In genomic region chr2:219245148-219245898, GRCh38 we compare ENCODE assay signal across 8 cellular contexts. TPM values are rescaled to one million over a fixed set of nuclear protein-coding genes. Genes with fewer than 3 reads are reported as not detected.
DNase-seq lines count a peak whose midpoint lies in the region; ATAC-seq and TF ChIP-seq lines count a peak whose summit lies in the region.

TSS of gene GLB1L (minus strand) at chr2:219245444. CDS start at chr2:219243573, 1,871 bp downstream.
A gene with protein sequence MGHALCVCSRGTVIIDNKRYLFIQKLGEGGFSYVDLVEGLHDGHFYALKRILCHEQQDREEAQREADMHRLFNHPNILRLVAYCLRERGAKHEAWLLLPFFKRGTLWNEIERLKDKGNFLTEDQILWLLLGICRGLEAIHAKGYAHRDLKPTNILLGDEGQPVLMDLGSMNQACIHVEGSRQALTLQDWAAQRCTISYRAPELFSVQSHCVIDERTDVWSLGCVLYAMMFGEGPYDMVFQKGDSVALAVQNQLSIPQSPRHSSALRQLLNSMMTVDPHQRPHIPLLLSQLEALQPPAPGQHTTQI (plus strand): TSS chr2:219245479. CDS start chr2:219246000, 521 bp downstream.

- H2AFZ ChIP-seq in IMR-90 (replicated peaks; ENCODE audit: low read length, poor library complexity) = peak within 1 kb of the TSS; percentile 100

- H3K18ac ChIP-seq in IMR-90 (ENCODE audit: low read depth, low read length) = peak within 1 kb of the TSS; percentile 81

- DNase-seq in DMS79 treated with DMSO at 0.1 percent for 48 hours (lab: John Stamatoyannopoulos, UW) (peak; percentile 78), IMR-90 (peak; percentile 92), Peyer's patch (peak; percentile 88 to 98 (median 96)), fibroblast of peridontal ligament (ENCODE audit: extremely low read depth) (peak; percentile 93)
- DNase-seq in activated T-helper 2 cell treated with anti-CD3 and anti-CD28 coated beads, Interferon-gamma antibody, Interleukin-2, Interleukin-4, amounts not matched to agents 10 μg/mL and 5 μg/mL and 100 μg/mL, durations not matched to agents 14 hours and 24 hours and 36 hours (ENCODE audit: low spot score) = peak; percentile 88
- DNase-seq in natural killer cell treated with Interleukin-12 subunit alpha and Interleukin-12 subunit beta and Interleukin-15 and Interleukin-18, amount 100 ng/mL, for 72 hours (ENCODE audit: low spot score) = peak; percentile 96
- peak; percentile 67 to 89 (median 76) for DNase-seq in stimulated activated naive CD4-positive, alpha-beta T cell (lab: John Stamatoyannopoulos, UW)

- H3K27ac ChIP-seq in IMR-90 (ENCODE audit: insufficient read depth, low read length) (peak within 1 kb of the TSS; percentile 94), Peyer's patch (peak within 1 kb of the TSS; percentile 86 to 98 (median 92))

- H3K36me3 Mint-ChIP-seq in activated T-helper 2 cell treated with anti-CD3 and anti-CD28 coated beads, Interferon-gamma antibody, Interleukin-2, Interleukin-4, amounts not matched to agents 10 μg/mL and 5 μg/mL and 100 μg/mL, durations not matched to agents 14 hours and 24 hours and 36 hours (ENCODE audit: low read depth) = peaks cover 45% of the 10 kb centered on the region
- peaks cover 2% of the 10 kb centered on the region for H3K36me3 Mint-ChIP-seq in natural killer cell treated with Interleukin-12 subunit alpha and Interleukin-12 subunit beta and Interleukin-15 and Interleukin-18, amount 100 ng/mL, for 72 hours

- 0 out of 2 replicates have a peak, but pooled peaks cover 8% of the 10 kb centered on the region for H4K20me1 ChIP-seq in IMR-90 (ENCODE audit: insufficient read depth, low read length)

- H3K9me1 ChIP-seq in IMR-90 (ENCODE audit: insufficient read depth, low read length) = peaks cover 37% of the 10 kb centered on the region

- intact Hi-C loops in IMR-90 (cut with micrococcal nuclease) = no loop called here
- intact Hi-C loops in activated T-helper 2 cell treated with anti-CD3 and anti-CD28 coated beads, Interferon-gamma antibody, Interleukin-2, Interleukin-4, amounts not matched to agents 10 μg/mL and 5 μg/mL and 100 μg/mL, durations not matched to agents 14 hours and 24 hours and 36 hours (cut with micrococcal nuclease) = loop anchor here (1.0 kb wide), 3 partner anchors 8 to 68 kb away; partner anchors contain the start of genes ANKZF1, ATG9A, TUBA4A and TUBA4B

- CTCF ChIA-PET in IMR-90 (lab: Yijun Ruan, JAX) = interaction anchor here (1.0 to 3.0 kb wide), 2 partner anchors 11 to 50 kb away, joined by 3 to 14 read pairs; no protein-coding TSS in a partner anchor

- H3K27ac Mint-ChIP-seq in activated T-helper 2 cell treated with anti-CD3 and anti-CD28 coated beads, Interferon-gamma antibody, Interleukin-2, Interleukin-4, amounts not matched to agents 10 μg/mL and 5 μg/mL and 100 μg/mL, durations not matched to agents 14 hours and 24 hours and 36 hours = peak within 1 kb of the TSS; percentile 97
- peak within 1 kb of the TSS; percentile 92 to 94 for H3K27ac Mint-ChIP-seq in natural killer cell treated with Interleukin-12 subunit alpha and Interleukin-12 subunit beta and Interleukin-15 and Interleukin-18, amount 100 ng/mL, for 72 hours

- H2AK5ac ChIP-seq in IMR-90 (ENCODE audit: low read depth, low read length) = peak within 1 kb of the TSS; percentile 92

- peak within 1 kb of the TSS; percentile 99 for H3K4ac ChIP-seq in IMR-90 (ENCODE audit: low read depth, low read length)

- ATAC-seq in GM21576 (IDR thresholded peaks at IDR 0.05; ENCODE audit: unreplicated experiment) (peak; percentile 63), IMR-90 (ENCODE audit: low read depth) (peak; percentile 83)
- peak; percentile 91 to 93 for ATAC-seq in natural killer cell treated with Interleukin-12 subunit alpha and Interleukin-12 subunit beta and Interleukin-15 and Interleukin-18, amount 100 ng/mL, for 72 hours

- in situ Hi-C loops in IMR-90 (cut with MboI; ENCODE audit: low sequenced_read_pairs) = no loop called here

- H3K14ac ChIP-seq in IMR-90 (replicated peaks; ENCODE audit: low read depth, low read length) = peak within 1 kb of the TSS; percentile 98

- BruUV-seq in IMR-90 (replicated peaks; lab: Mats Ljungman, UMichigan) = no TSS peak

- peaks cover 17% of the 10 kb centered on the region; the same call in 1 of the 2 replicates for H3K36me3 ChIP-seq in IMR-90 (ENCODE audit: control insufficient read depth, insufficient read depth, low read length)
- peaks cover 0 to under 1% (median 0%) of the 10 kb centered on the region in 3 donors for H3K36me3 ChIP-seq in Peyer's patch

- no peaks in the 10 kb centered on the region for H3K9me3 ChIP-seq in IMR-90 (ENCODE audit: control insufficient read depth, insufficient read depth, low read length)
- no peaks in the 10 kb centered on the region for H3K9me3 ChIP-seq in Peyer's patch

- peak within 1 kb of the TSS; percentile 91 to 94 for H4K8ac ChIP-seq in IMR-90 (ENCODE audit: low read depth in 2 of 2, low read length in 2 of 2)

- H3K9ac ChIP-seq in IMR-90 (ENCODE audit: low read depth, low read length) = peak within 1 kb of the TSS; percentile 95

- no peak within 1 kb of the TSS; the same call in 2 of the 3 replicates for H2BK15ac ChIP-seq in IMR-90 (ENCODE audit: low read depth, low read length)

- H3K9me3 Mint-ChIP-seq in activated T-helper 2 cell treated with anti-CD3 and anti-CD28 coated beads, Interferon-gamma antibody, Interleukin-2, Interleukin-4, amounts not matched to agents 10 μg/mL and 5 μg/mL and 100 μg/mL, durations not matched to agents 14 hours and 24 hours and 36 hours = no peaks in the 10 kb centered on the region
- no peaks in the 10 kb centered on the region for H3K9me3 Mint-ChIP-seq in natural killer cell treated with Interleukin-12 subunit alpha and Interleukin-12 subunit beta and Interleukin-15 and Interleukin-18, amount 100 ng/mL, for 72 hours

- TF ChIP-seq CTCF in IMR-90 (conservative IDR thresholded peaks at IDR 0.05; ENCODE audit: low read depth, low read length) (peak; percentile 9; the same call in 1 of the 2 replicates), Peyer's patch (IDR thresholded peaks at IDR 0.05) (peak in 1 of 6 experiments; percentile 21)

- peak; percentile 95 for TF ChIP-seq POLR2A in IMR-90 (IDR thresholded peaks at IDR 0.05; ENCODE audit: low read depth, low read length)
- TF ChIP-seq POLR2A in Peyer's patch (IDR thresholded peaks at IDR 0.05) = peak; percentile 77 to 78

- peak within 1 kb of the TSS; percentile 89 for H3K4me3 ChIP-seq in IMR-90 (ENCODE audit: insufficient read depth, low read depth, low read length)
- H3K4me3 ChIP-seq in Peyer's patch = peak within 1 kb of the TSS; percentile 65 to 88 (median 76)

- peak within 1 kb of the TSS; percentile 96 for H2BK5ac ChIP-seq in IMR-90 (ENCODE audit: low read depth, low read length, poor library complexity, severe bottlenecking)

- H3K27me3 Mint-ChIP-seq in activated T-helper 2 cell treated with anti-CD3 and anti-CD28 coated beads, Interferon-gamma antibody, Interleukin-2, Interleukin-4, amounts not matched to agents 10 μg/mL and 5 μg/mL and 100 μg/mL, durations not matched to agents 14 hours and 24 hours and 36 hours (ENCODE audit: low read depth) = no peaks in the 10 kb centered on the region
- no peaks in the 10 kb centered on the region for H3K27me3 Mint-ChIP-seq in natural killer cell treated with Interleukin-12 subunit alpha and Interleukin-12 subunit beta and Interleukin-15 and Interleukin-18, amount 100 ng/mL, for 72 hours

- peak within 1 kb of the TSS; percentile 38; the same call in 1 of the 2 replicates for H2BK120ac ChIP-seq in IMR-90 (ENCODE audit: low read depth, low read length)

- peaks cover 23 to 48% of the 10 kb centered on the region in 2 experiments for H3K79me1 ChIP-seq in IMR-90 (ENCODE audit: low read depth in 1 of 2, low read length in 2 of 2)

- no peak; the same call in 1 of the 2 replicates for TF ChIP-seq RAD21 in IMR-90 (IDR thresholded peaks at IDR 0.05; ENCODE audit: low read length)

- POLR2A ChIA-PET in IMR-90 (lab: Charles Lee; ENCODE audit: unreplicated experiment) = interaction anchor here (0.5 to 0.8 kb wide), 2 partner anchors 12 to 16 kb away, joined by 5 to 6 read pairs; no protein-coding TSS in a partner anchor

- H4K91ac ChIP-seq in IMR-90 (ENCODE audit: insufficient read depth, low read depth, low read length) = peak within 1 kb of the TSS; percentile 97

- H3K27me3 ChIP-seq in IMR-90 (ENCODE audit: control insufficient read depth, insufficient read depth, low read length) = no peaks in the 10 kb centered on the region
- no peaks in the 10 kb centered on the region for H3K27me3 ChIP-seq in Peyer's patch

- peak within 1 kb of the TSS; percentile 97 for H4K5ac ChIP-seq in IMR-90 (ENCODE audit: low read depth, low read length)

- H3K4me2 ChIP-seq in IMR-90 (ENCODE audit: low read depth, low read length) = peak within 1 kb of the TSS; percentile 98

- no peak within 1 kb of the TSS for H2BK20ac ChIP-seq in IMR-90 (ENCODE audit: low read depth, low read length)

- dilution Hi-C loops in IMR-90 (cut with HindIII; ENCODE audit: low sequenced_read_pairs, unreplicated experiment) = no loop called here

- H3K4me1 ChIP-seq in IMR-90 (ENCODE audit: control insufficient read depth, insufficient read depth, low read length) = peaks cover 23% of the 10 kb centered on the region
- peaks cover 7 to 59% (median 41%) of the 10 kb centered on the region in 4 donors for H3K4me1 ChIP-seq in Peyer's patch

- 1% methylated on average over 23 of the region's 46 CpGs; no CpG with 5 or more reads in 1 of the 2 experiments for WGBS in IMR-90 (ENCODE audit: extremely low coverage in 2 of 2, insufficient read length in 1 of 2), 2 experiments

- peak within 1 kb of the TSS; percentile 97 for H3K23ac ChIP-seq in IMR-90 (ENCODE audit: low read depth, low read length)

- peak within 1 kb of the TSS; percentile 84 for H3K56ac ChIP-seq in IMR-90 (ENCODE audit: extremely low read depth, insufficient read depth, low read length)

- H2AK9ac ChIP-seq in IMR-90 (replicated peaks; ENCODE audit: low read depth, low read length, poor library complexity) = peak within 1 kb of the TSS; percentile 99

- peaks cover 50% of the 10 kb centered on the region for H3K4me1 Mint-ChIP-seq in activated T-helper 2 cell treated with anti-CD3 and anti-CD28 coated beads, Interferon-gamma antibody, Interleukin-2, Interleukin-4, amounts not matched to agents 10 μg/mL and 5 μg/mL and 100 μg/mL, durations not matched to agents 14 hours and 24 hours and 36 hours (ENCODE audit: low read depth)
- H3K4me1 Mint-ChIP-seq in natural killer cell treated with Interleukin-12 subunit alpha and Interleukin-12 subunit beta and Interleukin-15 and Interleukin-18, amount 100 ng/mL, for 72 hours (ENCODE audit: low read depth in 2 of 2) = peaks cover 52 to 53% of the 10 kb centered on the region in 2 donors

- peak within 1 kb of the TSS; percentile 96 for H3K4me3 Mint-ChIP-seq in activated T-helper 2 cell treated with anti-CD3 and anti-CD28 coated beads, Interferon-gamma antibody, Interleukin-2, Interleukin-4, amounts not matched to agents 10 μg/mL and 5 μg/mL and 100 μg/mL, durations not matched to agents 14 hours and 24 hours and 36 hours (ENCODE audit: low read depth)
- peak within 1 kb of the TSS; percentile 96 for H3K4me3 Mint-ChIP-seq in natural killer cell treated with Interleukin-12 subunit alpha and Interleukin-12 subunit beta and Interleukin-15 and Interleukin-18, amount 100 ng/mL, for 72 hours

RNA-seq across cellular contexts. Expression of gene GLB1L, which starts in this region (rescaled TPM):
- total RNA-seq in IMR-90 (2012; rRNA removed) (3.6 and 4.1 TPM in 2 replicates), Peyer's patch (1 to 10 TPM in 3 of 4 donors, not detected in 1; 2.7 to 9.5 (median 7.0) TPM)
- 5.7 and 6.2 TPM in 2 replicates for polyA plus RNA-seq in IMR-90 (2012; rRNA removed)
- 4.2 and 4.9 TPM in 2 replicates for polyA plus RNA-seq in IMR-90 (2012; cell fraction: cytosol; rRNA removed)
- 9.0 and 16.1 TPM in 2 replicates for polyA plus RNA-seq in IMR-90 (2012; cell fraction: nucleus; rRNA removed; ENCODE audit: low replicate concordance)
- total RNA-seq in activated T-helper 2 cell treated with anti-CD3 and anti-CD28 coated beads, Interferon-gamma antibody, Interleukin-2, Interleukin-4, amounts not matched to agents 10 μg/mL and 5 μg/mL and 100 μg/mL, durations not matched to agents 14 hours and 24 hours and 36 hours = 4.2 and 4.4 TPM in 2 replicates
- 1 to 10 TPM; 3.5 to 3.6 TPM for total RNA-seq in natural killer cell treated with Interleukin-12 subunit alpha and Interleukin-12 subunit beta and Interleukin-15 and Interleukin-18, amount 100 ng/mL, for 72 hours

RNA-seq across cellular contexts. Expression of the second gene that starts in this region (rescaled TPM):
- total RNA-seq in IMR-90 (2012; rRNA removed) = 35.0 and 44.4 TPM in 2 replicates
- polyA plus RNA-seq in IMR-90 (2012; rRNA removed) = 40.3 and 50.1 TPM in 2 replicates
- polyA plus RNA-seq in IMR-90 (2012; cell fraction: cytosol; rRNA removed) = 45.9 and 72.9 TPM in 2 replicates
- polyA plus RNA-seq in IMR-90 (2012; cell fraction: nucleus; rRNA removed; ENCODE audit: low replicate concordance) = 49.3 and 58.9 TPM in 2 replicates
- 10 to 100 TPM; 19.4 to 27.1 (median 24.3) TPM for total RNA-seq in Peyer's patch
- 32.0 and 33.3 TPM in 2 replicates for total RNA-seq in activated T-helper 2 cell treated with anti-CD3 and anti-CD28 coated beads, Interferon-gamma antibody, Interleukin-2, Interleukin-4, amounts not matched to agents 10 μg/mL and 5 μg/mL and 100 μg/mL, durations not matched to agents 14 hours and 24 hours and 36 hours
- total RNA-seq in natural killer cell treated with Interleukin-12 subunit alpha and Interleukin-12 subunit beta and Interleukin-15 and Interleukin-18, amount 100 ng/mL, for 72 hours = 10 to 100 TPM; 26.8 to 27.8 TPM

Comparison
In these comparisons a context has a peak if more than half of its experiments do, and no peak if none do; other contexts are left out.
1. Peak in every context shown above with its lines: DNase-seq, ATAC-seq, H3K4me3 ChIP-seq and H3K27ac ChIP-seq.